In genomic region chr16:22109258-22109898, GRCh38 we compare ENCODE assay signal across 1 cellular context.
TF ChIP-seq lines count a peak whose summit lies in the region.

No MANE protein-coding gene starts in this region.

TF ChIP-seq in H1, 55 proteins besides CTCF, POLR2A, EP300 and RAD21 (continued from another document):
- TF ChIP-seq CHD7 (IDR thresholded peaks at IDR 0.05; ENCODE audit: insufficient replicate concordance, low read length) (no peak), EGR1 (IDR thresholded peaks at IDR 0.05; ENCODE audit: borderline replicate concordance, low read depth, low read length) (no peak), CBX5 (IDR thresholded peaks at IDR 0.05; ENCODE audit: low read depth, low read length) (no peak), USF2 (IDR thresholded peaks at IDR 0.05; ENCODE audit: low read length) (no peak), CHD2 (IDR thresholded peaks at IDR 0.05; ENCODE audit: low read length) (no peak), CTBP2 (IDR thresholded peaks at IDR 0.05; ENCODE audit: borderline replicate concordance, insufficient read depth, insufficient read length, low read length) (no peak), RFX5 (IDR thresholded peaks at IDR 0.05; ENCODE audit: borderline replicate concordance, low read depth, low read length) (no peak), MAFK (IDR thresholded peaks at IDR 0.05; ENCODE audit: low read depth, low read length) (no peak), SRF (IDR thresholded peaks at IDR 0.05; ENCODE audit: low read depth, low read length) (no peak), SP1 (IDR thresholded peaks at IDR 0.05; ENCODE audit: low read depth, low read length) (no peak), HDAC6 (IDR thresholded peaks at IDR 0.05; ENCODE audit: low read depth, low read length) (no peak)
